In the genomic region with DNA sequence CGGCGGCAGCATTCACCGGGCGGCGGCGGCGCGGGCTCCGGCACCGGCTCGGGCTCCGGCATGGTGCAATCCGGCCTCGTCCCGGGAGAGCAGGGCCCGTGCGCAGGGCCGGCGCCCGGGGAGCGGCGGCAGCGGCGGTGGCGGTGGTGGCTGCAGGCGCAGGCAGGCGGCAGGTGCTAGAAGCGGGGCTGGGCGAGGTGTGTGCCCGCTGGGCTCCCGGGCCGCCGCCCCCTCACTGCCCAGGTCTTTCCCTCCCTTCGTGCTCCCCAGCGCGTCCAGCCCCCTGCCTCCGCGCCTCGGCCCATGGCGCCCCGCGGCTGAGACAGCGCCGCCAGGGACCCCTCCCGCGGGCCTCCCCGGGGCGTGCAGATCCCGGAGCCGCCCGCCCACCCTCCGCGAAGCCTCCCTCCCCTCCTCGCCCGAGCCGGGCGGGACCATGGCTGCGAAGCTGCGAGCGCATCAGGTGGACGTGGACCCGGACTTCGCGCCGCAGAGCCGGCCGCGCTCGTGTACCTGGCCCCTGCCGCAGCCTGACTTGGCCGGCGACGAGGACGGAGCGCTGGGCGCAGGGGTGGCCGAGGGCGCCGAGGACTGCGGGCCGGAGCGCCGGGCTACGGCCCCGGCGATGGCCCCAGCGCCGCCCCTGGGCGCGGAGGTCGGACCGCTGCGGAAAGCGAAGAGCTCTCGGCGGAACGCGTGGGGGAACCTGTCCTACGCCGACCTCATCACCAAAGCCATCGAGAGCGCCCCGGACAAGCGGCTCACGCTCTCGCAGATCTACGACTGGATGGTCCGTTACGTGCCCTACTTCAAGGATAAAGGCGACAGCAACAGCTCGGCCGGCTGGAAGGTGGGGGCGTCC, we compare ENCODE assay signal across 1 cellular context.
TF ChIP-seq lines count a peak whose summit lies in the region.

No MANE protein-coding gene starts in this region.

TF ChIP-seq in IMR-90, 13 proteins besides CTCF, POLR2A, EP300 and RAD21 (continued from another document):
- TF ChIP-seq CHD1 (IDR thresholded peaks at IDR 0.05; ENCODE audit: low read depth, low read length) (no peak), MXI1 (IDR thresholded peaks at IDR 0.05; ENCODE audit: borderline replicate concordance, low read depth, low read length) (no peak)
TF ChIP-seq in IMR-90: peak in this region for 1.
